1 cellular context compared by ENCODE assay signal in the genomic region with DNA sequence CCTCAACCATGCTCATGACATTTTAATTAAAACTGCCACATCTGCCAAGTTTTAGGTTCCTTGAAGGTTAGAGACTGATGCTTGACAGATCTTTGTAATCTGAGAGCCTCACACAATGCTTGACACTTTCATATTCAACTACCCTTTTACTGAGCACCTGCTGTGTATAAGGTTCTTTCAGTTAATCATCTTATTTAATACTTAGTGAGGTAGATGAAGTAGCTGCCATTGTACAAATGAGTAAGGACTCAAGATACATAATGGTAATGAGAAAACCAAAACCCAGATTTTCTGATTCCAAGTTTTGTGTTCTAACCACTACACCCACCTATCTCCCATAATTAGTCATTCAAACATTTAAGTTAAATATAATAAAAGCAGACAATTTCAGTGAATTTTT.
A peak's percentile ranks its signal among the peaks of the same experiment; 100 is the strongest.
TF ChIP-seq lines count a peak whose summit lies in the region.

No MANE protein-coding gene starts in this region.

TF ChIP-seq in HEK293, 187 proteins besides CTCF, POLR2A, EP300 and RAD21:
- TF ChIP-seq ZNF138 (tag by site-specific recombination; IDR thresholded peaks at IDR 0.05; ENCODE audit: borderline replicate concordance) (no peak), ZNF664 (tag by site-specific recombination; IDR thresholded peaks at IDR 0.05) (0 out of 2 replicates have a peak, but pooled peaks have one; percentile 38), REST (tag by site-specific recombination; IDR thresholded peaks at IDR 0.05) (no peak)
